18 cellular contexts compared by ENCODE assay signal in the genomic region with DNA sequence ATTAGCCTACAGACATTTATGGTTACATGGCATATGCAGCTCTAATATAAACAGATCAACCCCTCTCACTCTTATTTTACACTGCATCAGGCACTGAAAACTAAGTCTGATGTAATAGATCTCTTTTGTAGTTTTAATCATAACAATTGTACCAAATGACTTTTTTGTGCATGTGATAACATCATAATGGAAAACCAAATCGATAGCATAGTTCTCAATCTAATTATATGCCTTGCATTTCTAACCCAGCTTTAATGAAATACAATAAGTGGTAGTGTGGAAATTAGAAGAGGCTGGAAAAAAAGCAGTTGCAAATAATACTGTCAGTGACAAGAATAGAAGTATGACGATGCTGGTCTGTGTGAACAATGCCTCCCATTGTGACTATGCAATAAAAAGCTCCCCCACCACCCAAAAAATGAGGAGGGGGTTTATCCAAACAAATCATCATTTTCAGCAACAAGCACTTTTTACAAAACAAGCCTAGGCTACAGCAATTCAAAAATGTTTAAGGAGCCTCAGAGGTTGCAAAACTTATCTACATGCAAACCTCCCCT.
"Had no signal": no experiment of that assay in that cellular context is flagged by ENCODE, and none has a peak within 500 bp of the region (broad histone marks: within the 10 kb centered on the region; RNA-seq: fewer than 3 reads in every experiment).

No MANE protein-coding gene starts in this region.

- H3K4me3 Mint-ChIP-seq: activated CD4-positive, alpha-beta T cell treated with anti-CD3 and anti-CD28 coated beads for 36 hours; activated naive CD8-positive, alpha-beta T cell; activated T-helper 1 cell treated with anti-CD3 and anti-CD28 coated beads, Interleukin-12 subunit alpha, Interleukin-12 subunit beta, Interleukin-2, Interleukin-4 antibody, amounts not matched to agents 30 ng/mL and 10 ng/mL and 1 ng/mL, durations not matched to agents 14 hours and 24 hours and 36 hours; type B pancreatic cell; WTC11 had no signal

- H3K4me1 Mint-ChIP-seq: activated CD4-positive, alpha-beta T cell treated with anti-CD3 and anti-CD28 coated beads for 36 hours; WTC11 had no signal

- ATAC-seq: activated CD4-positive, alpha-beta T cell treated with anti-CD3 and anti-CD28 coated beads for 36 hours; body of pancreas; esophagus mucosa; gastrocnemius medialis; heart right ventricle; stimulated activated naive CD8-positive, alpha-beta T cell treated with anti-CD3 and anti-CD28 coated beads, Interleukin-15, Interleukin-2, amounts not matched to agents 100 U/mL and 50 U/mL, for 24 hours; WTC11 had no signal

- DNase-seq: activated CD4-positive, alpha-beta T cell treated with anti-CD3 and anti-CD28 coated beads for 36 hours; activated CD4-positive, alpha-beta T cell treated with anti-CD3 and anti-CD28 coated beads, Interleukin-2, amount 50 U/mL, for 48 hours; body of pancreas; central memory CD4-positive, alpha-beta T cell; gastrocnemius medialis; heart right ventricle; kidney glomerular epithelial cell; left ventricle myocardium inferior; mammary epithelial cell; stimulated activated CD4-positive, alpha-beta T cell treated with anti-CD3 and anti-CD28 coated beads, Interleukin-12 subunit alpha, Interleukin-12 subunit beta, amount 100 ng/mL, for 4 hours; stimulated activated CD4-positive, alpha-beta T cell treated with anti-CD3 and anti-CD28 coated beads, Interleukin-2, amount 100 ng/mL, for 24 hours; stimulated activated naive CD8-positive, alpha-beta T cell treated with anti-CD3 and anti-CD28 coated beads, Interleukin-15, Interleukin-2, amounts not matched to agents 100 U/mL and 50 U/mL, for 24 hours had no signal

- H3K27me3 Mint-ChIP-seq: activated CD4-positive, alpha-beta T cell treated with anti-CD3 and anti-CD28 coated beads for 36 hours; activated naive CD8-positive, alpha-beta T cell; progenitor cell of endocrine pancreas had no signal

- H3K9me3 Mint-ChIP-seq: activated T-helper 1 cell treated with anti-CD3 and anti-CD28 coated beads, Interleukin-12 subunit alpha, Interleukin-12 subunit beta, Interleukin-2, Interleukin-4 antibody, amounts not matched to agents 30 ng/mL and 10 ng/mL and 1 ng/mL, durations not matched to agents 14 hours and 24 hours and 36 hours had no signal

- H3K27ac Mint-ChIP-seq: activated CD4-positive, alpha-beta T cell treated with anti-CD3 and anti-CD28 coated beads for 36 hours; activated naive CD8-positive, alpha-beta T cell; activated T-helper 1 cell treated with anti-CD3 and anti-CD28 coated beads, Interleukin-12 subunit alpha, Interleukin-12 subunit beta, Interleukin-2, Interleukin-4 antibody, amounts not matched to agents 30 ng/mL and 10 ng/mL and 1 ng/mL, durations not matched to agents 14 hours and 24 hours and 36 hours; progenitor cell of endocrine pancreas; type B pancreatic cell; WTC11 had no signal

- H3K36me3 Mint-ChIP-seq: activated naive CD8-positive, alpha-beta T cell; type B pancreatic cell; WTC11 had no signal
